8 cellular contexts compared by ENCODE assay signal in the genomic region with DNA sequence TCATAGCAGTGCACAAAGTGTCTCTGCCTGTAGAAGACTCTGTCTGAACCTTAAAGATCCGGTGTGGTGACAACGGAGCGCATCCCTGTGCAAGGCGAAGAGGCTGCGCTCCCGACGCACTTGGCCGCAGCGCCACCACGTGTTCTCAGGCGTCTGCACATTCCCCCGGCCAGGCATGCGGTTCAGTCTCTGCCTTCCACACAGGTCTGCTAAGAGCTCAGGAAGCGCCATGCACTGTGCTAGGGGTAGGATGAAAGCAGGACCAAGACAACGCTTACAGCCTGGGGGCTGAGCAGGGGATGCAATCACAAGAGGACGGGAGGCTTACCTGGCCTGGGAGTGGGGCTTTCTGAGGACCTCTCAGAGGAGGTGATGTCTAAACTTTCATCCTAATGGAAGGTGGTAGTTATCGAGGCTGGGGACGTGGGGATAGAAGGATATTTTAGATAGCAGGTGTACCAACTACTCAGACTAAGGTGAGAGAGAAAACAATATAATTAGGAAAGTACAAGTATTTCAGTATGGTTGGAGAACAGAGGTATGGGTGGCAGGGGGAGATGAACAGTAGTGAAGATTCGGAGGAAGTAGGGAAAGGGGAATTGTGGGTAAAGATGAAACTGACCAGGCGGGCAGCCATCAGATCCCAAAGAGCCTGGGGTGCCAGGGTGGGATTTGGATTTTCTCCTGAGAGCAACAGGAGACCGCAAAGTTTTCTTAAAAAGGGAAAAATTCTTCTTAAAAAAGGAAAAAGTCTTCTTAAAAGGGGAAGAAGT. TPM values are rescaled to one million over a fixed set of nuclear protein-coding genes. Genes with fewer than 3 reads are reported as not detected.
DNase-seq lines count a peak whose midpoint lies in the region; ATAC-seq and TF ChIP-seq lines count a peak whose summit lies in the region.
"Had no signal": no experiment of that assay in that cellular context is flagged by ENCODE, and none has a peak within 500 bp of the region (broad histone marks: within the 10 kb centered on the region; RNA-seq: fewer than 3 reads in every experiment).

No MANE protein-coding gene starts in this region.

- H3K36me3 ChIP-seq in endodermal cell (ENCODE audit: control insufficient read depth, insufficient read depth, low read length) = no peaks in the 10 kb centered on the region

- ATAC-seq in HG02759 (IDR thresholded peaks at IDR 0.05; ENCODE audit: unreplicated experiment) = peak; percentile 87

- no peak overlapping the region for H3K27ac Mint-ChIP-seq in endodermal cell

- H3K4me1 ChIP-seq in endodermal cell (ENCODE audit: control insufficient read depth, insufficient read depth, low read length) = no peaks in the 10 kb centered on the region

- no peak overlapping the region for H3K9ac ChIP-seq in endodermal cell (ENCODE audit: extremely low read depth, low read length, poor library complexity, severe bottlenecking)

- peak; percentile 89 for TF ChIP-seq CTCF in GM12875 (IDR thresholded peaks at IDR 0.05; ENCODE audit: borderline replicate concordance, insufficient read depth, low read depth, low read length)
- peak; percentile 77 for TF ChIP-seq CTCF in endodermal cell (conservative IDR thresholded peaks at IDR 0.05)

- peaks cover 7% of the 10 kb centered on the region for H3K4me1 Mint-ChIP-seq in endodermal cell

- peaks cover 62% of the 10 kb centered on the region for H3K27me3 ChIP-seq in endodermal cell (ENCODE audit: control insufficient read depth, insufficient read depth, low read length, poor library complexity, severe bottlenecking)

- H3K4me3 ChIP-seq in GM12875 (ENCODE audit: low read depth, low read length) = no peak overlapping the region
- no peak overlapping the region for H3K4me3 ChIP-seq in endodermal cell (ENCODE audit: low read length)

- peak; percentile 70 for DNase-seq in NCI-H82 (lab: John Stamatoyannopoulos, UW)
- peak; percentile 71 for DNase-seq in activated CD8-positive, alpha-beta memory T cell treated with anti-CD3 and anti-CD28 coated beads, Interleukin-2, amount 50 U/mL, for 1 hour (ENCODE audit: extremely low read depth)
- peak; percentile 90 for DNase-seq in endodermal cell
- peak; percentile 75 for DNase-seq in myocyte (ENCODE audit: low read depth)
- peak; percentile 78 to 80 for DNase-seq in stimulated activated CD8-positive, alpha-beta memory T cell treated with anti-CD3 and anti-CD28 coated beads, Interleukin-7, amount 100 ng/mL, for 4 hours (ENCODE audit: low read depth in 2 of 2)

- no peak overlapping the region for H3K4me3 Mint-ChIP-seq in endodermal cell

- peaks cover 80% of the 10 kb centered on the region for H3K27me3 Mint-ChIP-seq in endodermal cell (ENCODE audit: insufficient read depth)

- H3K36me3 Mint-ChIP-seq in endodermal cell (ENCODE audit: low read depth) = no peaks in the 10 kb centered on the region

- no peaks in the 10 kb centered on the region for H3K9me3 ChIP-seq in endodermal cell (ENCODE audit: control insufficient read depth, low read length)

- no peaks in the 10 kb centered on the region for H3K9me3 Mint-ChIP-seq in endodermal cell

- WGBS in endodermal cell (ENCODE audit: insufficient coverage in 1 of 2, insufficient read length in 1 of 2), 2 experiments = 26 to 28% methylated on average over 18 to 21 of the region's 21 CpGs

- no peak overlapping the region for H3K27ac ChIP-seq in endodermal cell (ENCODE audit: low read depth, low read length)

RNA-seq across cellular contexts. Expression of a gene that starts 13.3 kb away (rescaled TPM):
- total RNA-seq in endodermal cell = not detected
- not detected for polyA plus RNA-seq in endodermal cell (2013, experiment 1 of 2)
- polyA plus RNA-seq in endodermal cell (2013, experiment 2 of 2) = not detected
- total RNA-seq in myocyte = not detected in 2 replicates
- 0.13 TPM for polyA plus RNA-seq in myocyte (2012)
- total RNA-seq: pulmonary artery endothelial cell had no signal
